ENCODE assay signal across 9 cellular contexts in the genomic region with DNA sequence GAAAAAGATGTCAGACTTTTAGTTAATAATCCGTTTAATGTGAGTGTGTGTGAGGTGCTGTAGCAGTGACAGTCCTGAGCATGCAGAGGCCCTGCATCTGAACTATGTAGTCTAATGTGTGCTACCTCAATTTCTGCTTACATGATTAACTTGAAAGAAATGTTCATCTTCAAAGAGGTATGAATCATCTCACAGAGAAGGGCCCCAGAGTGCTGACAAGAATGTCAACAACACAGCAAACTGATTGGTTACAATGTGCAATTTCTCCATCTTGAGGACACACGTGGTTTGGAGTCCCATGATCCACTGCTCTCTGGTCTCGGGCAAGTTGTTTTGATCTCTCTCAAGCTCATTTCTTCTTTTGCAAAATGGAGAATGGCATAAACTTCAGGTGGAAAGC.
A peak's percentile ranks its signal among the peaks of the same experiment; 100 is the strongest.
DNase-seq lines count a peak whose midpoint lies in the region; FAIRE-seq and TF ChIP-seq lines count a peak whose summit lies in the region.
"Had no signal": no experiment of that assay in that cellular context is flagged by ENCODE, and none has a peak within 500 bp of the region (broad histone marks: within the 10 kb centered on the region; RNA-seq: fewer than 3 reads in every experiment).

No MANE protein-coding gene starts in this region.

- intact Hi-C loops in MCF 10A (cut with micrococcal nuclease) (no loop called here), breast epithelium (cut with DNase I; ENCODE audit: low total_unique reads) (no loop called here)

- CTCF ChIA-PET in MCF 10A (lab: Yijun Ruan, JAX): interaction anchor here (0.7 to 4.8 kb wide), 3 partner anchors 11 to 204 kb away, joined by 3 to 34 read pairs (median 7); no protein-coding TSS in a partner anchor

- 93% methylated on average over 3 of the region's 3 CpGs for WGBS in endodermal cell (ENCODE audit: insufficient coverage in 1 of 2, insufficient read length in 1 of 2), 2 experiments
- WGBS in mesendoderm (ENCODE audit: extremely low coverage, insufficient coverage, low lambda C conversion rate): no CpG with 5 or more reads among the region's 3 CpGs

- TF ChIP-seq POLR2A in breast epithelium (IDR thresholded peaks at IDR 0.05): no peak

- no peak overlapping the region for H3K4me3 Mint-ChIP-seq in MCF 10A (ENCODE audit: unreplicated experiment)
- H3K4me3 Mint-ChIP-seq in endodermal cell: no peak overlapping the region
- H3K4me3 Mint-ChIP-seq: neural progenitor cell had no signal

- no peaks in the 10 kb centered on the region for H3K4me1 ChIP-seq in breast epithelium
- H3K4me1 ChIP-seq in endodermal cell (ENCODE audit: control insufficient read depth, insufficient read depth, low read length): no peaks in the 10 kb centered on the region
- H3K4me1 ChIP-seq in mesendoderm (ENCODE audit: control insufficient read depth, low read depth, low read length): no peaks in the 10 kb centered on the region
- H3K4me1 ChIP-seq: neural progenitor cell had no signal

- no peak overlapping the region for H3K9ac ChIP-seq in endodermal cell (ENCODE audit: extremely low read depth, low read length, poor library complexity, severe bottlenecking)
- no peak overlapping the region for H3K9ac ChIP-seq in mesendoderm (ENCODE audit: low read length)
- H3K9ac ChIP-seq: neural progenitor cell had no signal

- H3K56ac ChIP-seq in mesendoderm (ENCODE audit: low read length): no peak overlapping the region

- DNase-seq in MCF 10A (ENCODE audit: unreplicated experiment): peak; percentile 56
- no peak for DNase-seq in breast epithelium (ENCODE audit: low spot score in 2 of 2)
- peak; percentile 53 to 54 for DNase-seq in SW 1271 (lab: John Stamatoyannopoulos, UW)
- DNase-seq in bronchial epithelial cell (ENCODE audit: low read depth): peak; percentile 80
- peak in 2 of 3 donors; percentile 4 to 8 for DNase-seq in stimulated activated CD4-positive, alpha-beta T cell treated with anti-CD3 and anti-CD28 coated beads, TNF-alpha, amount 100 ng/mL, for 48 hours (ENCODE audit: low read depth in 3 of 3)
- no peak for DNase-seq in NCI-H526 (lab: John Stamatoyannopoulos, UW)
- DNase-seq in endodermal cell: no peak
- no peak for DNase-seq in mesendoderm

- no peak overlapping the region for H3K4me2 ChIP-seq in mesendoderm (ENCODE audit: low read length)
- H3K4me2 ChIP-seq: neural progenitor cell had no signal

- no peak overlapping the region for H2BK120ac ChIP-seq in mesendoderm (ENCODE audit: low read depth, low read length)

- FAIRE-seq in bronchial epithelial cell (lab: Jason Lieb, UNC): no peak

- no peak overlapping the region for H2BK15ac ChIP-seq in mesendoderm (replicated peaks; ENCODE audit: low read depth)

- no peak overlapping the region for H3K18ac ChIP-seq in mesendoderm (ENCODE audit: low read length)

- H4K5ac ChIP-seq in mesendoderm (ENCODE audit: low read length): no peak overlapping the region

- H3K27me3 ChIP-seq in breast epithelium (no peaks in the 10 kb centered on the region), bronchial epithelial cell (ENCODE audit: control insufficient read depth, insufficient read depth, low read length) (no peaks in the 10 kb centered on the region), endodermal cell (ENCODE audit: control insufficient read depth, insufficient read depth, low read length, poor library complexity, severe bottlenecking) (no peaks in the 10 kb centered on the region), mesendoderm (ENCODE audit: insufficient read depth, low read length, poor library complexity) (no peaks in the 10 kb centered on the region)
- H3K27me3 ChIP-seq: neural progenitor cell had no signal

- H3K27ac ChIP-seq in breast epithelium (no peak overlapping the region), endodermal cell (ENCODE audit: low read depth, low read length) (no peak overlapping the region), mesendoderm (ENCODE audit: low read depth, low read length) (no peak overlapping the region)
- H3K27ac ChIP-seq: neural progenitor cell had no signal

- H3K27ac Mint-ChIP-seq in MCF 10A (ENCODE audit: low read depth, unreplicated experiment): peak overlapping the region; percentile 79
- H3K27ac Mint-ChIP-seq in endodermal cell: no peak overlapping the region
- H3K27ac Mint-ChIP-seq: neural progenitor cell had no signal

- POLR2A ChIA-PET in MCF 10A (lab: Yijun Ruan, JAX): interaction anchor here (0.6 to 1.9 kb wide), 5 partner anchors 15 to 732 kb away, joined by 3 to 4 read pairs (median 3); a partner anchor contains a TSS

- H3K36me3 ChIP-seq in breast epithelium (no peaks in the 10 kb centered on the region), bronchial epithelial cell (ENCODE audit: control insufficient read depth, insufficient read depth, low read length) (peaks cover 4% of the 10 kb centered on the region), endodermal cell (ENCODE audit: control insufficient read depth, insufficient read depth, low read length) (peaks cover 75% of the 10 kb centered on the region), mesendoderm (ENCODE audit: control insufficient read depth, insufficient read depth, low read length) (peaks cover 5% of the 10 kb centered on the region)

- H4K8ac ChIP-seq in mesendoderm (ENCODE audit: low read depth, low read length): no peak overlapping the region

- H3K4ac ChIP-seq in mesendoderm (ENCODE audit: low read depth, low read length): no peak overlapping the region

- H2AK5ac ChIP-seq in mesendoderm (ENCODE audit: low read length): no peak overlapping the region

- TF ChIP-seq CTCF in MCF 10A (IDR thresholded peaks at IDR 0.05; ENCODE audit: unreplicated experiment) (no peak), breast epithelium (IDR thresholded peaks at IDR 0.05) (no peak), bronchial epithelial cell (IDR thresholded peaks at IDR 0.05; ENCODE audit: insufficient read depth, low read length, severe bottlenecking) (no peak), endodermal cell (conservative IDR thresholded peaks at IDR 0.05) (no peak)

- H3K79me1 ChIP-seq in mesendoderm (ENCODE audit: low read length): no peaks in the 10 kb centered on the region

- no TSS peak for BruUV-seq in MCF 10A (replicated peaks; lab: Mats Ljungman, UMichigan)

- H3K4me3 ChIP-seq in breast epithelium (no peak overlapping the region), bronchial epithelial cell (ENCODE audit: low read depth, low read length) (no peak overlapping the region), endodermal cell (ENCODE audit: low read length) (no peak overlapping the region), mesendoderm (ENCODE audit: low read length) (no peak overlapping the region)
- H3K4me3 ChIP-seq: neural progenitor cell had no signal

- H3K36me3 Mint-ChIP-seq in MCF 10A (ENCODE audit: insufficient read depth, unreplicated experiment): peaks cover 52% of the 10 kb centered on the region
- peaks cover 60% of the 10 kb centered on the region for H3K36me3 Mint-ChIP-seq in endodermal cell (ENCODE audit: low read depth)

- H3K4me1 Mint-ChIP-seq in MCF 10A (ENCODE audit: insufficient read depth, unreplicated experiment): peaks cover 9% of the 10 kb centered on the region
- H3K4me1 Mint-ChIP-seq in endodermal cell: peaks cover 2% of the 10 kb centered on the region

- no peaks in the 10 kb centered on the region for H3K79me2 ChIP-seq in mesendoderm (ENCODE audit: control insufficient read depth, insufficient read depth, low read length)

- H3K27me3 Mint-ChIP-seq in MCF 10A (ENCODE audit: insufficient read depth, unreplicated experiment) (no peaks in the 10 kb centered on the region), endodermal cell (ENCODE audit: insufficient read depth) (no peaks in the 10 kb centered on the region)

- H3K9me3 Mint-ChIP-seq in MCF 10A (ENCODE audit: unreplicated experiment): peaks cover 2% of the 10 kb centered on the region
- no peaks in the 10 kb centered on the region for H3K9me3 Mint-ChIP-seq in endodermal cell
- H3K9me3 Mint-ChIP-seq: neural progenitor cell had no signal

- H2BK5ac ChIP-seq in mesendoderm (ENCODE audit: low read length): no peak overlapping the region

- H3K9me3 ChIP-seq in breast epithelium (no peaks in the 10 kb centered on the region), endodermal cell (ENCODE audit: control insufficient read depth, low read length) (no peaks in the 10 kb centered on the region)

- H3K23ac ChIP-seq in mesendoderm (ENCODE audit: low read length): no peak overlapping the region

Comparison
In these comparisons a context has a peak if more than half of its experiments do, and no peak if none do; other contexts are left out.
1. DNase-seq: peak in MCF 10A (single experiment), SW 1271 (2 of 2), bronchial epithelial cell (single experiment) and stimulated activated CD4-positive, alpha-beta T cell treated with anti-CD3 and anti-CD28 coated beads, TNF-alpha, amount 100 ng/mL, for 48 hours (2 of 3); none in breast epithelium (0 of 2), NCI-H526 (0 of 2), endodermal cell (single experiment) and mesendoderm (single experiment).